In genomic region chr20:63164681-63165537, GRCh38 we compare ENCODE assay signal across 33 cellular contexts.
"Had no signal": no experiment of that assay in that cellular context is flagged by ENCODE, and none has a peak within 500 bp of the region (broad histone marks: within the 10 kb centered on the region; RNA-seq: fewer than 3 reads in every experiment).

No MANE protein-coding gene starts in this region.

- H3K36me3 ChIP-seq: adrenal gland, cardiac muscle cell, MG63, Peyer's patch had no signal

- ATAC-seq: activated naive CD4-positive, alpha-beta T cell treated with anti-CD3 and anti-CD28 coated beads, Interleukin-2, amount 50 U/mL, for 72 hours; activated T-cell treated with anti-CD3 and anti-CD28 coated beads, Interleukin-2, amount 50 U/mL, for 4 hours; PC-3; Right ventricle myocardium inferior had no signal

- H3K9me3 ChIP-seq: adrenal gland, MG63, Peyer's patch had no signal

- H3K4me1 Mint-ChIP-seq: activated B cell treated with CpG ODN at 0.5 μM for 24 hours had no signal

- H3K27ac Mint-ChIP-seq: activated B cell treated with CpG ODN at 0.5 μM for 24 hours; activated CD4-positive, alpha-beta memory T cell treated with anti-CD3 and anti-CD28 coated beads for 36 hours; activated naive CD4-positive, alpha-beta T cell treated with anti-CD3 and anti-CD28 coated beads for 36 hours; activated naive CD4-positive, alpha-beta T cell treated with anti-CD3 and anti-CD28 coated beads, Interleukin-2, amount 50 U/mL, for 72 hours; activated T-helper 1 cell treated with anti-CD3 and anti-CD28 coated beads, Interleukin-12 subunit alpha, Interleukin-12 subunit beta, Interleukin-2, Interleukin-4 antibody, amounts not matched to agents 30 ng/mL and 10 ng/mL and 1 ng/mL, durations not matched to agents 14 hours and 24 hours and 36 hours had no signal

- H3K4me1 ChIP-seq: adrenal gland, Peyer's patch had no signal

- H3K36me3 Mint-ChIP-seq: activated CD4-positive, alpha-beta memory T cell treated with anti-CD3 and anti-CD28 coated beads for 36 hours; activated naive CD4-positive, alpha-beta T cell treated with anti-CD3 and anti-CD28 coated beads, Interleukin-2, amount 50 U/mL, for 72 hours had no signal

- H3K4me3 ChIP-seq: adrenal gland, cardiac muscle cell, MG63, Peyer's patch had no signal

- H3K27ac ChIP-seq: adrenal gland, cardiac muscle cell, Peyer's patch, VCaP had no signal

- DNase-seq: activated B cell treated with CpG ODN at 0.5 μM for 24 hours; activated CD4-positive, alpha-beta memory T cell treated with anti-CD3 and anti-CD28 coated beads for 36 hours; activated CD4-positive, alpha-beta T cell treated with anti-CD3 and anti-CD28 coated beads for 4 hours; activated CD4-positive, alpha-beta T cell treated with anti-CD3 and anti-CD28 coated beads, Interleukin-2, amount 50 U/mL, for 1 hour; activated CD4-positive, CD25-positive, alpha-beta regulatory T cell treated with anti-CD3 and anti-CD28 coated beads, Interleukin-2, amount 50 U/mL, for 72 hours; activated CD8-positive, alpha-beta memory T cell treated with anti-CD3 and anti-CD28 coated beads, Interleukin-2, amount 50 U/mL, for 4 hours; activated gamma-delta T cell treated with Interleukin-2 at 50 U/mL for 16 hours; activated naive CD4-positive, alpha-beta T cell treated with anti-CD3 and anti-CD28 coated beads for 36 hours; activated T-cell treated with anti-CD3 and anti-CD28 coated beads for 4 hours; activated T-cell treated with anti-CD3 and anti-CD28 coated beads, Interleukin-2, amount 50 U/mL, for 4 hours; adrenal gland; anterior cingulate cortex; Kasumi-1; KG1; MG63; NCI-H1048; NCI-H1436 treated with DMSO at 0.1 percent for 48 hours; NCI-H1694 treated with DMSO at 0.1 percent for 48 hours; NCI-H2029; NCI-H345; NCI-H524 treated with DMSO at 0.1 percent for 48 hours; PC-3; Peyer's patch; RPMI8226; SW 1271; T-helper 1 cell; T-helper 2 cell; T-helper 9 cell had no signal

- H3K27me3 ChIP-seq: Peyer's patch had no signal

- H3K4me3 Mint-ChIP-seq: activated B cell treated with CpG ODN at 0.5 μM for 24 hours; activated CD4-positive, alpha-beta memory T cell treated with anti-CD3 and anti-CD28 coated beads for 36 hours; activated naive CD4-positive, alpha-beta T cell treated with anti-CD3 and anti-CD28 coated beads for 36 hours; activated T-cell treated with anti-CD3 and anti-CD28 coated beads, Interleukin-2, amount 50 U/mL, for 4 hours; activated T-helper 1 cell treated with anti-CD3 and anti-CD28 coated beads, Interleukin-12 subunit alpha, Interleukin-12 subunit beta, Interleukin-2, Interleukin-4 antibody, amounts not matched to agents 30 ng/mL and 10 ng/mL and 1 ng/mL, durations not matched to agents 14 hours and 24 hours and 36 hours had no signal

- H3K9me3 Mint-ChIP-seq: activated B cell treated with CpG ODN at 0.5 μM for 24 hours; activated CD4-positive, alpha-beta memory T cell treated with anti-CD3 and anti-CD28 coated beads for 36 hours; activated naive CD4-positive, alpha-beta T cell treated with anti-CD3 and anti-CD28 coated beads for 36 hours; activated naive CD4-positive, alpha-beta T cell treated with anti-CD3 and anti-CD28 coated beads, Interleukin-2, amount 50 U/mL, for 72 hours; activated T-cell treated with anti-CD3 and anti-CD28 coated beads, Interleukin-2, amount 50 U/mL, for 4 hours; activated T-helper 1 cell treated with anti-CD3 and anti-CD28 coated beads, Interleukin-12 subunit alpha, Interleukin-12 subunit beta, Interleukin-2, Interleukin-4 antibody, amounts not matched to agents 30 ng/mL and 10 ng/mL and 1 ng/mL, durations not matched to agents 14 hours and 24 hours and 36 hours had no signal
